In the genomic region with DNA sequence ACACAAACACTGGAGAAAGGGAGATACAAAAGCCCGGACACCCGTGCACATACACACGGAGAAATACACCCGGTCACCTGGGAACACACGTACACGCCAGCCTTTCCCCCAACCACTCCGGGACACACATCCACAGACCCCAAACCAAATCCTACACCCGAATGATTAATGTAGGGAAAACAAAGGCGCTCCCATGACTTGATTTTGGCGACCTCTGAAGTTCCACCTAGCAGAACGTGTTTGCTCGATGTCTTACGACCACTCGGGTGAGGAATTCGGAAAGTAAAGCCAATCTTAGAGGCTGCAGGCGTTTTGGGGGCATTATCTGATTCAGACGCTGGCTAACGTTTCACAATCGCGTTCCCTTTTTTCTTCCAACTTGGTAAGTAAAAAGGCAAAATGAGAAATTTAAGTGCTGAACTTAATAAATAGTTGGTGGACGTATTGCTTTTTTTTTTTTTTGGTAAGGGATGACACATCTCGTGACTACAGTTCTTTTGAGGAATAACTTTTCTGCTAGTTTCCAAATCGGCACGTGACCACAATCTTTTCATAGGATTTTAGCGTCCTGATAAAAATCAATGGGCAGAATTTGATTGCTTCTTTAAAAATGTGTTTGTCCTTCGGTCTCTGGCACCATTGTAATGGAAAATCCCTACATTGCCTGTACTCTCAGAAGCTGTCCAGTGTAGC, we compare ENCODE assay signal across 8 cellular contexts. TPM values are rescaled to one million over a fixed set of nuclear protein-coding genes. Genes with fewer than 3 reads are reported as not detected.
DNase-seq lines count a peak whose midpoint lies in the region; ATAC-seq and TF ChIP-seq lines count a peak whose summit lies in the region.

No MANE protein-coding gene starts in this region.

- DNase-seq in A673 (ENCODE audit: low spot score): peak; percentile 21
- no peak for DNase-seq in SK-N-MC (ENCODE audit: low read depth, low spot score)
- no peak for DNase-seq in neuronal stem cell (ENCODE audit: low spot score)
- no peak for DNase-seq in omental fat pad (ENCODE audit: low spot score)
- DNase-seq in midbrain (lab: John Stamatoyannopoulos, UW): no peak
- DNase-seq in cortex of kidney (lab: John Stamatoyannopoulos, UW): no peak

- H2AK5ac ChIP-seq in neuronal stem cell (ENCODE audit: low read depth, low read length): no peak overlapping the region

- H3K18ac ChIP-seq in neuronal stem cell (ENCODE audit: low read length): peak overlapping the region; percentile 91

- peak overlapping the region; percentile 33 for H3K4me2 ChIP-seq in neuronal stem cell (ENCODE audit: insufficient read depth, low read length, poor library complexity, severe bottlenecking)

- peaks cover 30% of the 10 kb centered on the region for H3K4me1 ChIP-seq in A673 (ENCODE audit: insufficient read depth, low read length, poor library complexity, severe bottlenecking)
- H3K4me1 ChIP-seq in esophagus (ENCODE audit: control insufficient read depth in 2 of 2, insufficient read depth in 2 of 2, low read length in 1 of 2): no peaks in the 10 kb centered on the region
- peaks cover 0 to 10% of the 10 kb centered on the region in 2 donors for H3K4me1 ChIP-seq in neuronal stem cell (ENCODE audit: control insufficient read depth in 2 of 2, insufficient read depth in 1 of 2, low read depth in 1 of 2, low read length in 2 of 2)

- H3K36me3 ChIP-seq in A673 (ENCODE audit: insufficient read depth, low read length, poor library complexity, severe bottlenecking) (no peaks in the 10 kb centered on the region), SK-N-MC (ENCODE audit: insufficient read depth, low read length) (no peaks in the 10 kb centered on the region), esophagus (ENCODE audit: control insufficient read depth in 2 of 2, insufficient read depth in 2 of 2, low read length in 1 of 2) (no peaks in the 10 kb centered on the region), neuronal stem cell (replicated peaks in 1 of 2; ENCODE audit: control insufficient read depth in 2 of 2, insufficient read depth in 2 of 2, low read length in 2 of 2) (no peaks in the 10 kb centered on the region)

- no peak overlapping the region for H2BK12ac ChIP-seq in neuronal stem cell (ENCODE audit: low read length)

- CTCF ChIA-PET in A673 (lab: Charles Lee): interaction anchor here (0.7 kb wide), 1 partner anchor 1891 kb away, joined by 6 read pairs; no protein-coding TSS in a partner anchor

- H3K27ac ChIP-seq in A673 (ENCODE audit: low read depth, low read length, poor library complexity, severe bottlenecking): peak overlapping the region; percentile 87
- H3K27ac ChIP-seq in SK-N-MC: no peak overlapping the region
- peak overlapping the region; percentile 93 to 98 for H3K27ac ChIP-seq in esophagus (ENCODE audit: low read depth in 2 of 2, low read length in 1 of 2)
- H3K27ac ChIP-seq in neuronal stem cell (replicated peaks; ENCODE audit: low read length): no peak overlapping the region

- no peak for TF ChIP-seq CTCF in A673 (conservative IDR thresholded peaks at IDR 0.05; ENCODE audit: low read depth, low read length)
- no peak for TF ChIP-seq CTCF in omental fat pad (IDR thresholded peaks at IDR 0.05)

- H3K14ac ChIP-seq in neuronal stem cell (ENCODE audit: low read length): no peak overlapping the region

- H3K27me3 ChIP-seq in A673 (replicated peaks; ENCODE audit: insufficient read depth, low read depth, low read length, poor library complexity) (peaks cover 5% of the 10 kb centered on the region), esophagus (ENCODE audit: control insufficient read depth in 1 of 2, insufficient read depth in 2 of 2, low read length in 2 of 2) (peaks cover 0 to 6% of the 10 kb centered on the region in 2 donors), neuronal stem cell (ENCODE audit: control insufficient read depth in 3 of 3, insufficient read depth in 3 of 3, low read depth in 1 of 3, low read length in 3 of 3) (peaks cover 0 to 2% (median 0%) of the 10 kb centered on the region in 3 experiments)

- H2BK5ac ChIP-seq in neuronal stem cell (ENCODE audit: low read length): no peak overlapping the region

- whole genome bisulfite sequencing in esophagus, 2 donors: 0 to 4% methylated on average over 26 of the region's 26 CpGs
- no CpG with 5 or more reads among the region's 26 CpGs for WGBS in neuronal stem cell (ENCODE audit: extremely low coverage in 2 of 2, insufficient read length in 2 of 2, insufficient replicate concordance in 1 of 2), 2 donors

- intact Hi-C loops in A673 (cut with micrococcal nuclease; ENCODE audit: unreplicated experiment): no loop called here

- peak; percentile 18 for ATAC-seq in GM19324 (IDR thresholded peaks at IDR 0.05; ENCODE audit: low FRiP score, unreplicated experiment)
- ATAC-seq in omental fat pad (ENCODE audit: low FRiP score): no peak

- H2BK120ac ChIP-seq in neuronal stem cell (ENCODE audit: low read depth, low read length): no peak overlapping the region

- H3K9me3 ChIP-seq in A673 (ENCODE audit: low read depth, low read length, poor library complexity, severe bottlenecking) (no peaks in the 10 kb centered on the region), SK-N-MC (ENCODE audit: low read depth, low read length) (no peaks in the 10 kb centered on the region), esophagus (ENCODE audit: control insufficient read depth in 2 of 2, insufficient read depth in 1 of 2, low read depth in 1 of 2, low read length in 1 of 2) (no peaks in the 10 kb centered on the region), neuronal stem cell (replicated peaks in 1 of 2; ENCODE audit: control insufficient read depth in 2 of 2, insufficient read depth in 1 of 2, low read depth in 1 of 2, low read length in 2 of 2) (no peaks in the 10 kb centered on the region)

- no peak overlapping the region for H4K8ac ChIP-seq in neuronal stem cell (ENCODE audit: low read depth, low read length)

- H3K4ac ChIP-seq in neuronal stem cell (ENCODE audit: low read length): no peak overlapping the region

- H4K91ac ChIP-seq in neuronal stem cell (ENCODE audit: low read depth, low read length, poor library complexity): no peak overlapping the region

- H2AFZ ChIP-seq in neuronal stem cell (ENCODE audit: low read length): peak overlapping the region; percentile 85

- TSS peak; percentile 67 for BruUV-seq in A673 (replicated peaks; lab: Mats Ljungman, UMichigan)

- POLR2A ChIA-PET in A673 (lab: Charles Lee; ENCODE audit: low non-redundant PET): interaction anchor here (0.6 kb wide), 1 partner anchor 892 kb away, joined by 4 read pairs; no protein-coding TSS in a partner anchor

- H2BK15ac ChIP-seq in neuronal stem cell (ENCODE audit: low read length): no peak overlapping the region

- H3K9ac ChIP-seq in SK-N-MC (ENCODE audit: insufficient read length) (peak overlapping the region; percentile 91), neuronal stem cell (ENCODE audit: low read depth, low read length, poor library complexity) (no peak overlapping the region)

- H3K4me3 ChIP-seq in A673 (ENCODE audit: low read depth, low read length, poor library complexity, severe bottlenecking): peak overlapping the region; percentile 82
- H3K4me3 ChIP-seq in SK-N-MC: peak overlapping the region; percentile 86
- H3K4me3 ChIP-seq in esophagus (ENCODE audit: low read depth in 1 of 2, low read length in 2 of 2): peak overlapping the region; percentile 56 to 87
- H3K4me3 ChIP-seq in neuronal stem cell (ENCODE audit: low read length in 2 of 2): peak overlapping the region; percentile 85 to 88

- H3K23ac ChIP-seq in neuronal stem cell (ENCODE audit: low read depth, low read length, poor library complexity): no peak overlapping the region

- no peaks in the 10 kb centered on the region for H3K79me1 ChIP-seq in neuronal stem cell (ENCODE audit: low read depth, low read length)

RNA-seq across cellular contexts. Expression of gene RAB9A, which starts 0.7 kb away (rescaled TPM):
- total RNA-seq in A673 (2021): 24.8 and 25.8 TPM in 2 replicates
- 10 to 100 TPM; 23.8 to 24.7 TPM for polyA plus RNA-seq in esophagus
- 14.9 TPM for polyA plus RNA-seq in neuronal stem cell (2013, experiment 1 of 2)
- 15.2 TPM for polyA plus RNA-seq in neuronal stem cell (2013, experiment 2 of 2)
- 10 to 100 TPM; 20.2 to 31.8 (median 29.8) TPM for total RNA-seq in omental fat pad

RNA-seq across cellular contexts. Expression of gene TCEANC, which starts 36.7 kb away (rescaled TPM):
- 3.1 and 3.9 TPM in 2 replicates for total RNA-seq in A673 (2021)
- polyA plus RNA-seq in esophagus: 1 to 10 TPM in 1 of 2 donors, under 1 TPM in 1; 0.85 to 1.2 TPM
- 1.9 TPM for polyA plus RNA-seq in neuronal stem cell (2013, experiment 1 of 2)
- 1.9 TPM for polyA plus RNA-seq in neuronal stem cell (2013, experiment 2 of 2)
- total RNA-seq in omental fat pad: 1 to 10 TPM; 2.4 to 3.9 (median 3.6) TPM

RNA-seq across cellular contexts. Expression of gene TRAPPC2, which starts 44.8 kb away (rescaled TPM):
- total RNA-seq in A673 (2021) (18.3 and 19.5 TPM in 2 replicates), omental fat pad (10 to 100 TPM in 1 of 4 donors, 1 to 10 TPM in 3; 6.6 to 13.1 (median 8.7) TPM)
- polyA plus RNA-seq in esophagus: 1 to 10 TPM; 6.1 to 6.6 TPM
- 8.2 TPM for polyA plus RNA-seq in neuronal stem cell (2013, experiment 1 of 2)
- polyA plus RNA-seq in neuronal stem cell (2013, experiment 2 of 2): 9.0 TPM

RNA-seq across cellular contexts. Expression of gene OFD1, which starts 44.9 kb away (rescaled TPM):
- 25.8 and 28.6 TPM in 2 replicates for total RNA-seq in A673 (2021)
- 10 to 100 TPM; 19.5 to 47.6 TPM for polyA plus RNA-seq in esophagus
- 21.9 TPM for polyA plus RNA-seq in neuronal stem cell (2013, experiment 1 of 2)
- 24.0 TPM for polyA plus RNA-seq in neuronal stem cell (2013, experiment 2 of 2)
- 10 to 100 TPM; 13.2 to 25.1 (median 17.1) TPM for total RNA-seq in omental fat pad

Comparison
In these comparisons a context has a peak if more than half of its experiments do, and no peak if none do; other contexts are left out.
1. H3K27ac ChIP-seq: peak in A673 (single experiment) and esophagus (2 of 2); none in SK-N-MC (single experiment) and neuronal stem cell (single experiment).
2. Peak in every context shown above with its lines, with median percentiles within 50 percentile points of each other: H3K4me3 ChIP-seq.